8 cellular contexts compared by ENCODE assay signal in the genomic region with DNA sequence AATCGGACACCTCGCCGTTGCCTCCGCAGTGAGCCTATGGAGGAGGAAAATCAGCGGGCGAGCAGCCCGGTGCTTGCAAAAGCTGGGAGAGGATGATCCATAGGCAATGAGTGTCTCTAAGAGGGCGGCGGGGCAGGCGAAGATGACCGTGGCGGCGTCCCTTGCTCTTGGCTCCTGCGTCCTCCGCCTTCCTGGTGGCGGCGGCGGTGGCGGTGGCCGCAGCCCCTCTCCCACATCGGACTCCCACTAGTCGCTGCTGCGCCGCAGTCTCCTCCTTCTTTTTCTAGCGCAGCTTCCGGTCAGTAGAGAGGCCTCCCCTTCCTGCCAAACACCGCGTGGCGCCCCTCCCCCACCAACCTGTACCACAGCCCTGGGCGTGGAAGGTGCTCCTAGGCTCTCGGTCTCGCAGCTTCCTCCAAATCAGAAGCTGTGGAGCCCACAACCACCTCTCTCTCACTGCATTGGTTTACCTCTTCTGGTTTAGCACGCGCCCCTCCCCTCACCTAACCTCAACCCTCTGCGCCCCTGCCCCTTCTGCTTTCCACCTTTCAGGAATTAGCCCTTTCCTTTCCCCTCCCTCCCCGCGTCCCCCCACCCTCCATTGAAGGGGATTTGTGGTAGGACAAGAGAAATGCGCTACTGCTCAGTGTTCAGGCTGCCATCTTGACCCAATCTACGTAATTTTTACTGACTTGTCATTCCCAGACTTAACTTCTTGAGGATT. TPM values are rescaled to one million over a fixed set of nuclear protein-coding genes. Genes with fewer than 3 reads are reported as not detected.
DNase-seq lines count a peak whose midpoint lies in the region; ATAC-seq and TF ChIP-seq lines count a peak whose summit lies in the region.

A gene (minus strand): TSS at position 271 of the 724 bp plus-strand sequence. CDS start 594 bp downstream, outside the sequence.

- H3K27ac ChIP-seq in adrenal gland (peak within 1 kb of the TSS in 4 of 5 donors; percentile 27 to 85 (median 63)), parathyroid adenoma (peak within 1 kb of the TSS; percentile 80)

- H3K27me3 ChIP-seq in adrenal gland (peaks cover 15% of the 10 kb centered on the region), parathyroid adenoma (ENCODE audit: control insufficient read depth, insufficient read depth, low read length) (no peaks in the 10 kb centered on the region)

- no peaks in the 10 kb centered on the region for H3K79me2 ChIP-seq in parathyroid adenoma

- peak within 1 kb of the TSS; percentile 67 for H3K4me2 ChIP-seq in parathyroid adenoma (ENCODE audit: low read length)

- WGBS in adrenal gland, 4 donors: 1 to 32% (median 13%) methylated on average over 16 to 37 of the region's 39 CpGs

- DNase-seq in EH (ENCODE audit: low read depth) (peak; percentile 76), LoVo (ENCODE audit: low spot score) (peak; percentile 60), SW480 (ENCODE audit: low spot score) (peak; percentile 89), adrenal gland (peak; percentile 82 to 90 (median 88)), left cardiac atrium (peak; percentile 86), type B pancreatic cell (ENCODE audit: extremely low spot score, unreplicated experiment) (peak; percentile 85)

- peak in 1 of 2 donors; percentile 68 for TF ChIP-seq POLR2A in adrenal gland (IDR thresholded peaks at IDR 0.05)

- peak; percentile 97 for ATAC-seq in GM21786 (IDR thresholded peaks at IDR 0.05; ENCODE audit: unreplicated experiment)
- ATAC-seq in left cardiac atrium: peak; percentile 100

- no peaks in the 10 kb centered on the region for H3K27me3 Mint-ChIP-seq in type B pancreatic cell

- no peak for TF ChIP-seq CTCF in adrenal gland (IDR thresholded peaks at IDR 0.05)
- TF ChIP-seq CTCF in parathyroid adenoma (IDR thresholded peaks at IDR 0.05): no peak
- no peak for TF ChIP-seq CTCF in type B pancreatic cell (conservative IDR thresholded peaks at IDR 0.05)

- no peak within 1 kb of the TSS for H3K9ac ChIP-seq in parathyroid adenoma

- peak within 1 kb of the TSS in 3 of 4 donors; percentile 24 to 73 (median 54) for H3K4me3 ChIP-seq in adrenal gland
- peak within 1 kb of the TSS; percentile 72 for H3K4me3 ChIP-seq in parathyroid adenoma (ENCODE audit: low read depth, low read length)

- H3K9me3 Mint-ChIP-seq in type B pancreatic cell: no peaks in the 10 kb centered on the region

- H3K4me1 ChIP-seq in adrenal gland (replicated peaks in 1 of 2): no peaks in the 10 kb centered on the region
- H3K4me1 ChIP-seq in parathyroid adenoma: no peaks in the 10 kb centered on the region

- peaks cover 22% of the 10 kb centered on the region for H3K36me3 Mint-ChIP-seq in type B pancreatic cell

- peak within 1 kb of the TSS; percentile 95 for H3K4me3 Mint-ChIP-seq in type B pancreatic cell

- peak within 1 kb of the TSS; percentile 88 for H3K27ac Mint-ChIP-seq in type B pancreatic cell

- intact Hi-C loops in adrenal gland (cut with DNase I) (no loop called here), left cardiac atrium (cut with DNase I) (no loop called here)

- peaks cover 6% of the 10 kb centered on the region for H3K4me1 Mint-ChIP-seq in type B pancreatic cell (ENCODE audit: unreplicated experiment)

- H3K9me3 ChIP-seq in adrenal gland (replicated peaks in 1 of 3): no peaks in the 10 kb centered on the region
- H3K9me3 ChIP-seq in parathyroid adenoma (ENCODE audit: control insufficient read depth, low read length): no peaks in the 10 kb centered on the region

- peak within 1 kb of the TSS; percentile 84 for H2AFZ ChIP-seq in parathyroid adenoma

- H3K36me3 ChIP-seq in adrenal gland (replicated peaks in 1 of 2) (no peaks in the 10 kb centered on the region), parathyroid adenoma (ENCODE audit: control insufficient read depth, insufficient read depth, low read length) (no peaks in the 10 kb centered on the region)

RNA-seq across cellular contexts. Expression of the gene that starts here (rescaled TPM):
- total RNA-seq in adrenal gland (10 to 100 TPM in 5 of 8 donors, 1 to 10 TPM in 3; 5.6 to 19.2 (median 11.8) TPM), left cardiac atrium (1 to 10 TPM; 5.0 to 6.6 TPM), type B pancreatic cell (ENCODE audit: low replicate concordance) (15.8 and 16.0 TPM in 2 replicates)
- 10 to 100 TPM in 1 of 3 donors, 1 to 10 TPM in 2; 9.1 to 10.2 (median 10.0) TPM for polyA plus RNA-seq in adrenal gland

Comparison
In these comparisons a context has a peak if more than half of its experiments do, and no peak if none do; other contexts are left out.
1. Peak in every context shown above with its lines: DNase-seq, ATAC-seq, H3K4me3 ChIP-seq and H3K27ac ChIP-seq.